In genomic region chr14:70073924-70074566, GRCh38 we compare ENCODE assay signal across 8 cellular contexts.
A peak's percentile ranks its signal among the peaks of the same experiment; 100 is the strongest.
DNase-seq lines count a peak whose midpoint lies in the region; ATAC-seq and TF ChIP-seq lines count a peak whose summit lies in the region.

No MANE protein-coding gene starts in this region.

- H3K27me3 ChIP-seq in KMS-11 (ENCODE audit: insufficient read depth, low read depth) (no peaks in the 10 kb centered on the region), Peyer's patch (no peaks in the 10 kb centered on the region)

- no peaks in the 10 kb centered on the region for H3K79me2 ChIP-seq in KMS-11 (ENCODE audit: insufficient read depth, low read depth)

- no peaks in the 10 kb centered on the region for H3K4me1 ChIP-seq in KMS-11 (ENCODE audit: low read depth, poor library complexity, severe bottlenecking)
- H3K4me1 ChIP-seq in Peyer's patch: no peaks in the 10 kb centered on the region

- H2AFZ ChIP-seq in KMS-11 (ENCODE audit: low read depth): no peak overlapping the region

- H3K27ac ChIP-seq in KMS-11 (no peak overlapping the region), Peyer's patch (no peak overlapping the region)

- no peak for TF ChIP-seq POLR2A in Peyer's patch (IDR thresholded peaks at IDR 0.05)

- H3K4me2 ChIP-seq in KMS-11: no peak overlapping the region

- DNase-seq in Daoy (ENCODE audit: low read depth): peak; percentile 80
- DNase-seq in Peyer's patch: peak in 2 of 3 donors; percentile 60 to 75
- DNase-seq in amniotic epithelial cell (ENCODE audit: low read depth): peak; percentile 58
- peak in 36 of 51 donors; percentile 3 to 75 (median 34) for DNase-seq in hypothalamus (lab: John Stamatoyannopoulos, UW)
- DNase-seq in stimulated activated CD4-positive, alpha-beta T cell treated with anti-CD3 and anti-CD28 coated beads, Interleukin-12 subunit alpha, Interleukin-12 subunit beta, amount 100 ng/mL, for 48 hours (ENCODE audit: low read depth in 2 of 3, low spot score in 1 of 3): peak; percentile 38 to 57 (median 50)

- H3K36me3 ChIP-seq in KMS-11 (ENCODE audit: insufficient read depth): no peaks in the 10 kb centered on the region
- H3K36me3 ChIP-seq in Peyer's patch: no peaks in the 10 kb centered on the region

- no peaks in the 10 kb centered on the region for H4K20me1 ChIP-seq in KMS-11 (ENCODE audit: insufficient read depth)

- no peak overlapping the region for H3K9ac ChIP-seq in KMS-11

- H3K9me3 ChIP-seq in Peyer's patch: no peaks in the 10 kb centered on the region

- TF ChIP-seq CTCF in KMS-11 (conservative IDR thresholded peaks at IDR 0.05; ENCODE audit: low read depth, low read length): peak; percentile 80
- peak in 4 of 6 experiments; percentile 53 to 76 (median 71) for TF ChIP-seq CTCF in Peyer's patch (IDR thresholded peaks at IDR 0.05)

- ATAC-seq in HG02973 (IDR thresholded peaks at IDR 0.05; ENCODE audit: unreplicated experiment) (no peak), GM18519 (IDR thresholded peaks at IDR 0.05; ENCODE audit: low FRiP score, unreplicated experiment) (no peak)

- H3K4me3 ChIP-seq in KMS-11 (IDR thresholded peaks at IDR 0.05; ENCODE audit: insufficient read depth, low read depth, low read length) (no peak overlapping the region), Peyer's patch (no peak overlapping the region)
